In the genomic region with DNA sequence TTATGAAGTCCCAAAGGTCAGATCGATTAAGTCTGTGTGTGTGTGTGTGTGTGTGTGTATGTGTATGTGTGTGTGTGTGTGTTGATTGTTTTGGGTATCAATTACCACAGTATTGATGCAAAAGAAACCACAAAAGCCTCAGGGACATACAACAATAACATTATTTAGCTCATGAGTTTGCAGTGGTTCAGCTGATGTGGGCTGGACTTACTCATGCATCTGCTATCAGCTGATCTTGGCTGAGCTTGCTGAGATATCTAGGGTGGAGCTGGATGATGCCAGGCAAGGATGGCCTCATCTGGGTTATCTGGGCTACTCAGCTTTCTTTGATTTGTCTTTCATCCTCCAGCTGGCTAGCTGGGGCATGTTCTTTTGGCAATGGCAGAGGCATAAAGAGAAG, we compare ENCODE assay signal across 1 cellular context.
TF ChIP-seq lines count a peak whose summit lies in the region.

No MANE protein-coding gene starts in this region.

TF ChIP-seq in GM12878, 131 proteins besides CTCF, POLR2A, EP300 and RAD21:
- TF ChIP-seq BHLHE40 (IDR thresholded peaks at IDR 0.05; ENCODE audit: borderline replicate concordance in 1 of 2, low read depth in 2 of 2, low read length in 1 of 2) (no peak), RUNX3 (IDR thresholded peaks at IDR 0.05; ENCODE audit: low read length) (peak; percentile 24; the same call in 1 of the 2 replicates), MTA2 (IDR thresholded peaks at IDR 0.05; ENCODE audit: low read depth) (0 out of 2 replicates have a peak, but pooled peaks have one; percentile 19)
- TF ChIP-seq, protein P1, sequence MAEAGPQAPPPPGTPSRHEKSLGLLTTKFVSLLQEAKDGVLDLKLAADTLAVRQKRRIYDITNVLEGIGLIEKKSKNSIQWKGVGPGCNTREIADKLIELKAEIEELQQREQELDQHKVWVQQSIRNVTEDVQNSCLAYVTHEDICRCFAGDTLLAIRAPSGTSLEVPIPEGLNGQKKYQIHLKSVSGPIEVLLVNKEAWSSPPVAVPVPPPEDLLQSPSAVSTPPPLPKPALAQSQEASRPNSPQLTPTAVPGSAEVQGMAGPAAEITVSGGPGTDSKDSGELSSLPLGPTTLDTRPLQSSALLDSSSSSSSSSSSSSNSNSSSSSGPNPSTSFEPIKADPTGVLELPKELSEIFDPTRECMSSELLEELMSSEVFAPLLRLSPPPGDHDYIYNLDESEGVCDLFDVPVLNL (IDR thresholded peaks at IDR 0.05; ENCODE audit: low read depth, low read length), result no peak
- TF ChIP-seq, protein P2, sequence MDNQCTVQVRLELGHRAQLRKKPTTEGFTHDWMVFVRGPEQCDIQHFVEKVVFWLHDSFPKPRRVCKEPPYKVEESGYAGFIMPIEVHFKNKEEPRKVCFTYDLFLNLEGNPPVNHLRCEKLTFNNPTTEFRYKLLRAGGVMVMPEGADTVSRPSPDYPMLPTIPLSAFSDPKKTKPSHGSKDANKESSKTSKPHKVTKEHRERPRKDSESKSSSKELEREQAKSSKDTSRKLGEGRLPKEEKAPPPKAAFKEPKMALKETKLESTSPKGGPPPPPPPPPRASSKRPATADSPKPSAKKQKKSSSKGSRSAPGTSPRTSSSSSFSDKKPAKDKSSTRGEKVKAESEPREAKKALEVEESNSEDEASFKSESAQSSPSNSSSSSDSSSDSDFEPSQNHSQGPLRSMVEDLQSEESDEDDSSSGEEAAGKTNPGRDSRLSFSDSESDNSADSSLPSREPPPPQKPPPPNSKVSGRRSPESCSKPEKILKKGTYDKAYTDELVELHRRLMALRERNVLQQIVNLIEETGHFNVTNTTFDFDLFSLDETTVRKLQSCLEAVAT (IDR thresholded peaks at IDR 0.05), result peak; percentile 70; the same call in 1 of the 2 replicates
- TF ChIP-seq, protein P3, sequence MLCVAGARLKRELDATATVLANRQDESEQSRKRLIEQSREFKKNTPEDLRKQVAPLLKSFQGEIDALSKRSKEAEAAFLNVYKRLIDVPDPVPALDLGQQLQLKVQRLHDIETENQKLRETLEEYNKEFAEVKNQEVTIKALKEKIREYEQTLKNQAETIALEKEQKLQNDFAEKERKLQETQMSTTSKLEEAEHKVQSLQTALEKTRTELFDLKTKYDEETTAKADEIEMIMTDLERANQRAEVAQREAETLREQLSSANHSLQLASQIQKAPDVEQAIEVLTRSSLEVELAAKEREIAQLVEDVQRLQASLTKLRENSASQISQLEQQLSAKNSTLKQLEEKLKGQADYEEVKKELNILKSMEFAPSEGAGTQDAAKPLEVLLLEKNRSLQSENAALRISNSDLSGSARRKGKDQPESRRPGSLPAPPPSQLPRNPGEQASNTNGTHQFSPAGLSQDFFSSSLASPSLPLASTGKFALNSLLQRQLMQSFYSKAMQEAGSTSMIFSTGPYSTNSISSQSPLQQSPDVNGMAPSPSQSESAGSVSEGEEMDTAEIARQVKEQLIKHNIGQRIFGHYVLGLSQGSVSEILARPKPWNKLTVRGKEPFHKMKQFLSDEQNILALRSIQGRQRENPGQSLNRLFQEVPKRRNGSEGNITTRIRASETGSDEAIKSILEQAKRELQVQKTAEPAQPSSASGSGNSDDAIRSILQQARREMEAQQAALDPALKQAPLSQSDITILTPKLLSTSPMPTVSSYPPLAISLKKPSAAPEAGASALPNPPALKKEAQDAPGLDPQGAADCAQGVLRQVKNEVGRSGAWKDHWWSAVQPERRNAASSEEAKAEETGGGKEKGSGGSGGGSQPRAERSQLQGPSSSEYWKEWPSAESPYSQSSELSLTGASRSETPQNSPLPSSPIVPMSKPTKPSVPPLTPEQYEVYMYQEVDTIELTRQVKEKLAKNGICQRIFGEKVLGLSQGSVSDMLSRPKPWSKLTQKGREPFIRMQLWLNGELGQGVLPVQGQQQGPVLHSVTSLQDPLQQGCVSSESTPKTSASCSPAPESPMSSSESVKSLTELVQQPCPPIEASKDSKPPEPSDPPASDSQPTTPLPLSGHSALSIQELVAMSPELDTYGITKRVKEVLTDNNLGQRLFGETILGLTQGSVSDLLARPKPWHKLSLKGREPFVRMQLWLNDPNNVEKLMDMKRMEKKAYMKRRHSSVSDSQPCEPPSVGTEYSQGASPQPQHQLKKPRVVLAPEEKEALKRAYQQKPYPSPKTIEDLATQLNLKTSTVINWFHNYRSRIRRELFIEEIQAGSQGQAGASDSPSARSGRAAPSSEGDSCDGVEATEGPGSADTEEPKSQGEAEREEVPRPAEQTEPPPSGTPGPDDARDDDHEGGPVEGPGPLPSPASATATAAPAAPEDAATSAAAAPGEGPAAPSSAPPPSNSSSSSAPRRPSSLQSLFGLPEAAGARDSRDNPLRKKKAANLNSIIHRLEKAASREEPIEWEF (IDR thresholded peaks at IDR 0.05; ENCODE audit: insufficient replicate concordance, low read depth, low read length), result peak; percentile 43
TF ChIP-seq in GM12878: peak in this region for 4.
